8 cellular contexts compared by ENCODE assay signal in the genomic region with DNA sequence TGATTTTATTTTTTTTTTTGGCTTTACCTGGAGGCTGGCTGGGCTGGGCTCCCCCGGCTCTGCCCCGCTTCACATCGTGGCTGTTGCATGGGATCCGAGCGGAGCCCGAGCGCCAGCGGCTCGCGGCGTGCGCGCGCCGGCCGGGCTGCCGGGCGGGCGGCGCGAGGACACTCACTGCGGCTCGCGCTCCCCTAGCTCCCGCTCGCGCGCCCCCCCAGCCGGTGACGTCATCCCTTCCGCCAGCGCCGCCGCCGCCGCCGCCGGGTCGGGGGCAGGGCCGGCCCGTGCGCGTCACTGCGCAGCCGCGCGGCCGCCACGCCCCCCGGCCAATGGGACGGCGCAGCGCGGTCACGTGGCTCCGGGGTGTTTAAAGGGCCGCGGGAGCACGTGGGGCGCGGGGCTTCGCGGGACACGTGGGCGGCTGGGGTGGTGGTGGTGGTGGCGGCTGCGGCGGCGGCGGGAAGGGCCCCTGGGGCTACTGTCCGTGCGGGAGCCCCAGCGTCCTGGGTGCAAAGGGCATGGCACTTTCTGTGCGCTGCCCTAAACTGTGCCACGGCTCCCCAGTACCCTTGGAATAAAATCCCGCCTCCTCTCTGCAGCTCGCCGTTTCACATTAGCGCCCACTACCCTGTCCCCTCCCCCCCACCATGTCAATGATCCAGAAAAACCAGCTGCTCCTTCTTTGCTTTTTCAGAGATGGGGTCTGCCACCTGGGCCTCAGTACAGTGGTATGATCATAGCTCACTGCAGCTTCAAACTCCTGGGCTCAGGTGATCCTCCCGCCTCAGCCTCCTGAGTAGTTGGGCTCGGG. TPM values are rescaled to one million over a fixed set of nuclear protein-coding genes. Genes with fewer than 3 reads are reported as not detected.
DNase-seq lines count a peak whose midpoint lies in the region; ATAC-seq, FAIRE-seq and TF ChIP-seq lines count a peak whose summit lies in the region.

A gene (minus strand): TSS at position 176 of the 811 bp plus-strand sequence. CDS start 54,672 bp downstream, outside the sequence.

- POLR2A ChIA-PET in IMR-90 (lab: Charles Lee; ENCODE audit: unreplicated experiment) = no interaction called here
- POLR2A ChIA-PET in activated naive CD8-positive, alpha-beta T cell treated with anti-CD3 and anti-CD28 coated beads, Interleukin-2, amount 10 ng/mL, durations not matched to agents 7 days and 5 days (lab: Charles Lee) = interaction anchor here (0.6 kb wide), 1 partner anchor 62 kb away, joined by 6 read pairs; no protein-coding TSS in a partner anchor

- 22% methylated on average over 17 of the region's 81 CpGs; no CpG with 5 or more reads in 1 of the 2 experiments for WGBS in IMR-90 (ENCODE audit: extremely low coverage in 2 of 2, insufficient read length in 1 of 2), 2 experiments
- WGBS in pancreas, 2 donors = 8 to 11% methylated on average over 51 to 81 of the region's 81 CpGs
- WGBS in suprapubic skin = 14% methylated on average over 23 of the region's 81 CpGs

- H3K4me3 ChIP-seq in IMR-90 (ENCODE audit: insufficient read depth, low read depth, low read length) = peak within 1 kb of the TSS; percentile 78
- peak within 1 kb of the TSS; percentile 83 for H3K4me3 ChIP-seq in SK-N-MC
- H3K4me3 ChIP-seq in pancreas = peak within 1 kb of the TSS; percentile 40 to 61 (median 48)
- H3K4me3 ChIP-seq in suprapubic skin = peak within 1 kb of the TSS; percentile 71

- BruUV-seq in IMR-90 (replicated peaks; lab: Mats Ljungman, UMichigan) = no TSS peak

- peak within 1 kb of the TSS; percentile 32; the same call in 1 of the 2 replicates for H3K27ac ChIP-seq in IMR-90 (ENCODE audit: insufficient read depth, low read length)
- no peak within 1 kb of the TSS for H3K27ac ChIP-seq in SK-N-MC
- H3K27ac ChIP-seq in pancreas = no peak within 1 kb of the TSS
- no peak within 1 kb of the TSS for H3K27ac ChIP-seq in suprapubic skin

- peak within 1 kb of the TSS; percentile 61 for H3K4me3 Mint-ChIP-seq in activated naive CD8-positive, alpha-beta T cell treated with anti-CD3 and anti-CD28 coated beads, Interleukin-2, amount 10 ng/mL, durations not matched to agents 7 days and 5 days

- no peaks in the 10 kb centered on the region for H3K36me3 ChIP-seq in IMR-90 (ENCODE audit: control insufficient read depth, insufficient read depth, low read length)
- H3K36me3 ChIP-seq in SK-N-MC (ENCODE audit: insufficient read depth, low read length) = no peaks in the 10 kb centered on the region
- H3K36me3 ChIP-seq in pancreas = no peaks in the 10 kb centered on the region
- no peaks in the 10 kb centered on the region for H3K36me3 ChIP-seq in suprapubic skin

- H2AFZ ChIP-seq in IMR-90 (replicated peaks; ENCODE audit: low read length, poor library complexity) = peak within 1 kb of the TSS; percentile 86

- H4K20me1 ChIP-seq in IMR-90 (ENCODE audit: insufficient read depth, low read length) = peaks cover 15% of the 10 kb centered on the region

- peaks cover 6% of the 10 kb centered on the region for H3K4me1 ChIP-seq in IMR-90 (ENCODE audit: control insufficient read depth, insufficient read depth, low read length)
- peaks cover 3 to 5% (median 5%) of the 10 kb centered on the region in 3 donors for H3K4me1 ChIP-seq in pancreas
- H3K4me1 ChIP-seq in suprapubic skin = peaks cover 21% of the 10 kb centered on the region

- H2BK120ac ChIP-seq in IMR-90 (ENCODE audit: low read depth, low read length) = no peak within 1 kb of the TSS

- peak within 1 kb of the TSS; percentile 65 for H2AK9ac ChIP-seq in IMR-90 (replicated peaks; ENCODE audit: low read depth, low read length, poor library complexity)

- H4K5ac ChIP-seq in IMR-90 (ENCODE audit: low read depth, low read length) = no peak within 1 kb of the TSS

- H3K27me3 ChIP-seq in IMR-90 (ENCODE audit: control insufficient read depth, insufficient read depth, low read length) (peaks cover 5% of the 10 kb centered on the region; the same call in 1 of the 2 replicates), pancreas (no peaks in the 10 kb centered on the region), suprapubic skin (peaks cover 50% of the 10 kb centered on the region)

- H3K79me1 ChIP-seq in IMR-90 (ENCODE audit: low read depth in 1 of 2, low read length in 2 of 2) = peaks cover 3 to 5% of the 10 kb centered on the region in 2 experiments; a peak in 1 of 4 replicates

- H3K56ac ChIP-seq in IMR-90 (ENCODE audit: extremely low read depth, insufficient read depth, low read length) = no peak within 1 kb of the TSS

- peak within 1 kb of the TSS; percentile 62 for H3K9ac ChIP-seq in IMR-90 (ENCODE audit: low read depth, low read length)
- peak within 1 kb of the TSS; percentile 85 for H3K9ac ChIP-seq in SK-N-MC (ENCODE audit: insufficient read length)

- 0 out of 2 replicates have a peak, but pooled peaks cover under 1% of the 10 kb centered on the region for H3K9me1 ChIP-seq in IMR-90 (ENCODE audit: insufficient read depth, low read length)

- H2BK20ac ChIP-seq in IMR-90 (ENCODE audit: low read depth, low read length) = no peak within 1 kb of the TSS

- TF ChIP-seq CTCF in IMR-90 (conservative IDR thresholded peaks at IDR 0.05; ENCODE audit: low read depth, low read length) = no peak
- no peak for TF ChIP-seq CTCF in pancreas (IDR thresholded peaks at IDR 0.05)
- no peak for TF ChIP-seq CTCF in suprapubic skin (IDR thresholded peaks at IDR 0.05)

- H4K91ac ChIP-seq in IMR-90 (ENCODE audit: insufficient read depth, low read depth, low read length) = no peak within 1 kb of the TSS; the same call in 1 of the 2 replicates

- H3K23ac ChIP-seq in IMR-90 (ENCODE audit: low read depth, low read length) = no peak within 1 kb of the TSS

- FAIRE-seq in pancreas (lab: Jason Lieb, UNC) = no peak

- H3K27me3 Mint-ChIP-seq in activated naive CD8-positive, alpha-beta T cell treated with anti-CD3 and anti-CD28 coated beads, Interleukin-2, amount 10 ng/mL, durations not matched to agents 7 days and 5 days = peaks cover 50% of the 10 kb centered on the region

- no peak for TF ChIP-seq EP300 in suprapubic skin (IDR thresholded peaks at IDR 0.05)

- CTCF ChIA-PET in IMR-90 (lab: Yijun Ruan, JAX) = interaction anchor here (0.6 to 0.9 kb wide), 2 partner anchors 27 to 49 kb away, joined by 3 to 4 read pairs; no protein-coding TSS in a partner anchor

- H2BK5ac ChIP-seq in IMR-90 (ENCODE audit: low read depth, low read length, poor library complexity, severe bottlenecking) = no peak within 1 kb of the TSS

- peak within 1 kb of the TSS; percentile 22; the same call in 1 of the 2 replicates for H3K18ac ChIP-seq in IMR-90 (ENCODE audit: low read depth, low read length)

- TF ChIP-seq POLR2A in IMR-90 (IDR thresholded peaks at IDR 0.05; ENCODE audit: low read depth, low read length) = no peak
- TF ChIP-seq POLR2A in suprapubic skin (IDR thresholded peaks at IDR 0.05) = no peak

- intact Hi-C loops in IMR-90 (cut with micrococcal nuclease) (loop anchor here (10.0 kb wide), 1 partner anchor 166 kb away; no protein-coding TSS in a partner anchor), Right ventricle myocardium inferior (cut with DNase I) (no loop called here), pancreas (cut with DNase I) (no loop called here)

- H3K36me3 Mint-ChIP-seq in activated naive CD8-positive, alpha-beta T cell treated with anti-CD3 and anti-CD28 coated beads, Interleukin-2, amount 10 ng/mL, durations not matched to agents 7 days and 5 days = no peaks in the 10 kb centered on the region

- peak; percentile 93 for ATAC-seq in IMR-90 (ENCODE audit: low read depth)
- peak; percentile 53 for ATAC-seq in activated naive CD8-positive, alpha-beta T cell treated with anti-CD3 and anti-CD28 coated beads, Interleukin-2, amount 10 ng/mL, durations not matched to agents 7 days and 5 days (ENCODE audit: low read depth)
- peak; percentile 92 for ATAC-seq in Right ventricle myocardium inferior
- peak; percentile 86 to 94 (median 90) for ATAC-seq in pancreas
- no peak for ATAC-seq in HG03469 (IDR thresholded peaks at IDR 0.05; ENCODE audit: unreplicated experiment)

- peak; percentile 73 for DNase-seq in DMS153 treated with DMSO at 0.1 percent for 48 hours (lab: John Stamatoyannopoulos, UW; ENCODE audit: unreplicated experiment)
- DNase-seq in IMR-90 = peak; percentile 74
- DNase-seq in SK-N-MC (ENCODE audit: low read depth, low spot score) = no peak
- peak; percentile 83 for DNase-seq in activated naive CD8-positive, alpha-beta T cell treated with anti-CD3 and anti-CD28 coated beads, Interleukin-2, amount 10 ng/mL, durations not matched to agents 7 days and 5 days
- peak; percentile 84 for DNase-seq in Right ventricle myocardium inferior (ENCODE audit: missing footprints)
- DNase-seq in pancreas = peak; percentile 81 to 93 (median 86)
- DNase-seq in suprapubic skin (ENCODE audit: low spot score in 2 of 2) = peak in 1 of 2 donors; percentile 79

- 0 out of 2 replicates have a peak, but pooled peaks have one; percentile 1 for TF ChIP-seq RAD21 in IMR-90 (IDR thresholded peaks at IDR 0.05; ENCODE audit: low read length)

- H2AK5ac ChIP-seq in IMR-90 (ENCODE audit: low read depth, low read length) = no peak within 1 kb of the TSS

- H3K9me3 ChIP-seq in IMR-90 (ENCODE audit: control insufficient read depth, insufficient read depth, low read length) (no peaks in the 10 kb centered on the region), SK-N-MC (ENCODE audit: low read depth, low read length) (no peaks in the 10 kb centered on the region), pancreas (no peaks in the 10 kb centered on the region), suprapubic skin (no peaks in the 10 kb centered on the region)

- no peak within 1 kb of the TSS for H2BK15ac ChIP-seq in IMR-90 (ENCODE audit: low read depth, low read length)

- in situ Hi-C loops in IMR-90 (cut with MboI; ENCODE audit: low sequenced_read_pairs) = no loop called here

- dilution Hi-C loops in IMR-90 (cut with HindIII; ENCODE audit: low sequenced_read_pairs, unreplicated experiment) = no loop called here

- H3K14ac ChIP-seq in IMR-90 (replicated peaks; ENCODE audit: low read depth, low read length) = 0 out of 2 replicates have a peak within 1 kb of the TSS, but pooled peaks have one; percentile 4

- H3K27ac Mint-ChIP-seq in activated naive CD8-positive, alpha-beta T cell treated with anti-CD3 and anti-CD28 coated beads, Interleukin-2, amount 10 ng/mL, durations not matched to agents 7 days and 5 days = no peak within 1 kb of the TSS

- peak within 1 kb of the TSS; percentile 80 for H3K4me2 ChIP-seq in IMR-90 (ENCODE audit: low read depth, low read length)

- no peaks in the 10 kb centered on the region for H3K9me3 Mint-ChIP-seq in activated naive CD8-positive, alpha-beta T cell treated with anti-CD3 and anti-CD28 coated beads, Interleukin-2, amount 10 ng/mL, durations not matched to agents 7 days and 5 days

- H3K4me1 Mint-ChIP-seq in activated naive CD8-positive, alpha-beta T cell treated with anti-CD3 and anti-CD28 coated beads, Interleukin-2, amount 10 ng/mL, durations not matched to agents 7 days and 5 days = peaks cover 12% of the 10 kb centered on the region

- peak within 1 kb of the TSS; percentile 56 for H3K4ac ChIP-seq in IMR-90 (ENCODE audit: low read depth, low read length)

- peak within 1 kb of the TSS in 1 of 2 experiments; percentile 74; a peak in 1 of 4 replicates for H4K8ac ChIP-seq in IMR-90 (ENCODE audit: low read depth in 2 of 2, low read length in 2 of 2)

RNA-seq across cellular contexts. Expression of the gene that starts here (rescaled TPM):
- 40.1 and 43.3 TPM in 2 replicates for total RNA-seq in IMR-90 (2012; rRNA removed)
- polyA plus RNA-seq in IMR-90 (2012; rRNA removed) = 51.9 and 56.5 TPM in 2 replicates
- 38.6 and 74.6 TPM in 2 replicates for polyA plus RNA-seq in IMR-90 (2012; cell fraction: cytosol; rRNA removed)
- polyA plus RNA-seq in IMR-90 (2012; cell fraction: nucleus; rRNA removed; ENCODE audit: low replicate concordance) = 97.2 and 218 TPM in 2 replicates
- total RNA-seq in activated naive CD8-positive, alpha-beta T cell treated with anti-CD3 and anti-CD28 coated beads, Interleukin-2, amount 10 ng/mL, durations not matched to agents 7 days and 5 days = under 1 TPM; 0.14 to 0.19 TPM
- total RNA-seq in Right ventricle myocardium inferior = 61.0 TPM
- 10 to 100 TPM; 62.8 to 91.2 (median 73.9) TPM for total RNA-seq in pancreas
- polyA plus RNA-seq in pancreas = 10 to 100 TPM; 14.8 to 24.8 TPM
- 100 to 1,000 TPM; 116 to 182 (median 159) TPM for total RNA-seq in suprapubic skin

Comparison
In these comparisons a context has a peak if more than half of its experiments do, and no peak if none do; other contexts are left out.
1. RNA of the gene that starts here (total RNA-seq): 116 to 182 TPM in suprapubic skin, 62.8 to 91.2 TPM in pancreas, 61.0 TPM in Right ventricle myocardium inferior (single experiment) and 40.1 to 43.3 TPM in IMR-90; 0.14 to 0.19 TPM in activated naive CD8-positive, alpha-beta T cell treated with anti-CD3 and anti-CD28 coated beads, Interleukin-2, amount 10 ng/mL, durations not matched to agents 7 days and 5 days; every median in the first group is over 10 times any median in the second.
2. Peak in DNase-seq and ATAC-seq in activated naive CD8-positive, alpha-beta T cell treated with anti-CD3 and anti-CD28 coated beads, Interleukin-2, amount 10 ng/mL, durations not matched to agents 7 days and 5 days; RNA of the gene not detected or under 1 TPM.
3. Peak in every context shown above with its lines, with median percentiles within 50 percentile points of each other: H3K4me3 ChIP-seq.